Comparison of ENCODE assay signal across 7 cellular contexts in genomic region chr2:177239934-177240600, GRCh38. TPM values are rescaled to one million over a fixed set of nuclear protein-coding genes. Genes with fewer than 3 reads are reported as not detected.
DNase-seq lines count a peak whose midpoint lies in the region; ATAC-seq and TF ChIP-seq lines count a peak whose summit lies in the region.

No MANE protein-coding gene starts in this region.

- POLR2A ChIA-PET in HCT116 (lab: Charles Lee): interaction anchor here (1.3 to 2.1 kb wide), 3 partner anchors 16 to 25 kb away, joined by 3 to 6 read pairs (median 4); partner anchors contain the start of gene NFE2L2

- H3K36me3 ChIP-seq in HCT116 (ENCODE audit: control insufficient read depth in 1 of 2, insufficient read depth in 2 of 2, low read length in 2 of 2): no peaks in the 10 kb centered on the region; a peak in 1 of 4 replicates

- H3K27ac ChIP-seq in HCT116 (ENCODE audit: low read depth, low read length) (peak overlapping the region; percentile 2), right cardiac atrium (ENCODE audit: low read length) (peak overlapping the region; percentile 94)

- H3K9me2 ChIP-seq in HCT116 (ENCODE audit: insufficient read depth): no peaks in the 10 kb centered on the region

- ATAC-seq in GM18498 (IDR thresholded peaks at IDR 0.05; ENCODE audit: unreplicated experiment): peak; percentile 86
- peak; percentile 14; the same call in 1 of the 2 replicates for ATAC-seq in HCT116
- peak; percentile 59 for ATAC-seq in activated naive CD8-positive, alpha-beta T cell treated with anti-CD3 and anti-CD28 coated beads, Interleukin-2, amount 50 U/mL, for 24 hours
- ATAC-seq in right cardiac atrium: peak; percentile 67 to 76

- H3K4me1 ChIP-seq in HCT116 (ENCODE audit: control insufficient read depth in 1 of 2, insufficient read depth in 2 of 2, low read length in 2 of 2): peaks cover 49 to 54% of the 10 kb centered on the region in 2 experiments
- peaks cover 30% of the 10 kb centered on the region for H3K4me1 ChIP-seq in right cardiac atrium (ENCODE audit: control insufficient read depth, insufficient read depth, low read length)

- no peak for TF ChIP-seq CTCF in HCT116 (IDR thresholded peaks at IDR 0.05 in 2 of 3, conservative IDR thresholded peaks at IDR 0.05 in 1 of 3; ENCODE audit: borderline replicate concordance in 1 of 3, insufficient read depth in 1 of 3, low read depth in 2 of 3, low read length in 2 of 3)

- no peaks in the 10 kb centered on the region for H3K9me3 ChIP-seq in HCT116 (ENCODE audit: control insufficient read depth in 1 of 2, insufficient read depth in 1 of 2, low read depth in 1 of 2, low read length in 2 of 2)
- H3K9me3 ChIP-seq in right cardiac atrium (ENCODE audit: control insufficient read depth, low read length): no peaks in the 10 kb centered on the region

- H3K9me3 Mint-ChIP-seq in activated naive CD8-positive, alpha-beta T cell treated with anti-CD3 and anti-CD28 coated beads, Interleukin-2, amount 50 U/mL, for 24 hours: no peaks in the 10 kb centered on the region

- H3K79me2 ChIP-seq in HCT116 (ENCODE audit: insufficient read depth, low read length): peaks cover 100% of the 10 kb centered on the region

- RAD21 ChIA-PET in HCT116 (lab: Charles Lee; ENCODE audit: low non-redundant PET in 1 of 2, low total read pairs in 2 of 2, uncharacterized antibody in 2 of 2, unreplicated experiment in 2 of 2): interaction anchor here in 1 of 2 experiments (0.7 kb wide), 1 partner anchor 76 kb away, joined by 3 read pairs; no protein-coding TSS in a partner anchor

- BruUV-seq in HCT116 (replicated peaks; lab: Mats Ljungman, UMichigan): no TSS peak

- no peaks in the 10 kb centered on the region for H3K27me3 Mint-ChIP-seq in activated naive CD8-positive, alpha-beta T cell treated with anti-CD3 and anti-CD28 coated beads, Interleukin-2, amount 50 U/mL, for 24 hours

- DNase-seq in HCT116 (ENCODE audit: low read depth, low spot score) (no peak), NCI-H2171 treated with DMSO at 0.1 percent for 48 hours (lab: John Stamatoyannopoulos, UW) (peak; percentile 75), right cardiac atrium (peak in 1 of 3 donors; percentile 41), SW480 (ENCODE audit: low spot score) (no peak)
- no peak for DNase-seq in activated naive CD8-positive, alpha-beta T cell treated with anti-CD3 and anti-CD28 coated beads, Interleukin-2, amount 50 U/mL, for 24 hours
- peak; percentile 8 to 15 for DNase-seq in stimulated activated CD8-positive, alpha-beta memory T cell treated with anti-CD3 and anti-CD28 coated beads, Interleukin-2, amount 100 ng/mL, for 1 hour (ENCODE audit: low read depth in 2 of 2)

- CTCF ChIA-PET in HCT116 (lab: Charles Lee): interaction anchor here (1.1 to 1.8 kb wide), 2 partner anchors 15 to 76 kb away, joined by 3 to 5 read pairs; no protein-coding TSS in a partner anchor

- H3K27me3 ChIP-seq in HCT116 (ENCODE audit: insufficient read depth, low read length) (no peaks in the 10 kb centered on the region), right cardiac atrium (ENCODE audit: control insufficient read depth, insufficient read depth) (no peaks in the 10 kb centered on the region)

- peak overlapping the region; percentile 76 for H3K4me2 ChIP-seq in HCT116 (ENCODE audit: low read length)

- peaks cover 7% of the 10 kb centered on the region; the same call in 1 of the 2 replicates for H4K20me1 ChIP-seq in HCT116 (ENCODE audit: insufficient read depth)

- H3K9ac ChIP-seq in HCT116 (ENCODE audit: low read length): peak overlapping the region; percentile 59

- peak overlapping the region; percentile 85 for H3K27ac Mint-ChIP-seq in activated naive CD8-positive, alpha-beta T cell treated with anti-CD3 and anti-CD28 coated beads, Interleukin-2, amount 50 U/mL, for 24 hours

- WGBS in right cardiac atrium: 6% methylated on average over 5 of the region's 5 CpGs

- H3K4me1 Mint-ChIP-seq in activated naive CD8-positive, alpha-beta T cell treated with anti-CD3 and anti-CD28 coated beads, Interleukin-2, amount 50 U/mL, for 24 hours: peaks cover 76% of the 10 kb centered on the region

- TF ChIP-seq RAD21 in HCT116 (IDR thresholded peaks at IDR 0.05; ENCODE audit: low read depth): no peak

- TF ChIP-seq POLR2A in HCT116 (IDR thresholded peaks at IDR 0.05; ENCODE audit: borderline replicate concordance, extremely low read depth, insufficient read depth, insufficient read length): no peak

- H3K4me3 ChIP-seq in HCT116 (replicated peaks in 1 of 2; ENCODE audit: low read depth in 1 of 2, low read length in 2 of 2) (no peak overlapping the region), right cardiac atrium (ENCODE audit: low read length) (no peak overlapping the region)

- H2AFZ ChIP-seq in HCT116 (ENCODE audit: low read depth, low read length, poor library complexity, severe bottlenecking): no peak overlapping the region

- peaks cover 38% of the 10 kb centered on the region for H3K36me3 Mint-ChIP-seq in activated naive CD8-positive, alpha-beta T cell treated with anti-CD3 and anti-CD28 coated beads, Interleukin-2, amount 50 U/mL, for 24 hours (ENCODE audit: low read depth)

- peak overlapping the region; percentile 28 for H3K4me3 Mint-ChIP-seq in activated naive CD8-positive, alpha-beta T cell treated with anti-CD3 and anti-CD28 coated beads, Interleukin-2, amount 50 U/mL, for 24 hours

- intact Hi-C loops in HCT116 (cut with micrococcal nuclease) (no loop called here), right cardiac atrium (cut with DNase I) (no loop called here)

TF ChIP-seq in HCT116, 20 proteins besides CTCF, POLR2A, EP300 and RAD21:
- TF ChIP-seq CBX3 (IDR thresholded peaks at IDR 0.05; ENCODE audit: low read depth): no peak
- no peak for TF ChIP-seq SP1 (IDR thresholded peaks at IDR 0.05; ENCODE audit: low read depth)
- no peak for TF ChIP-seq YY1 (IDR thresholded peaks at IDR 0.05; ENCODE audit: extremely low read depth, insufficient replicate concordance, low read depth, low read length)
- peak; percentile 29; the same call in 1 of the 2 replicates for TF ChIP-seq MAX (IDR thresholded peaks at IDR 0.05)

RNA-seq across cellular contexts. Expression of gene NFE2L2, which starts 24.5 kb away (rescaled TPM):
- total RNA-seq in HCT116 (2021; ENCODE audit: unreplicated experiment): 106 TPM
- 66.5 and 78.3 TPM in 2 replicates for polyA plus RNA-seq in HCT116 (2012)
- total RNA-seq in right cardiac atrium: 10 to 100 TPM; 70.0 to 95.7 (median 77.7) TPM
- 55.8 TPM for polyA plus RNA-seq in right cardiac atrium

RNA-seq across cellular contexts. Expression of gene HNRNPA3, which starts 27.5 kb away (rescaled TPM):
- total RNA-seq in HCT116 (2021; ENCODE audit: unreplicated experiment) (328 TPM), right cardiac atrium (100 to 1,000 TPM in 1 of 4 donors, 10 to 100 TPM in 3; 66.9 to 110 (median 84.2) TPM)
- polyA plus RNA-seq in HCT116 (2012): 376 and 446 TPM in 2 replicates
- 74.1 TPM for polyA plus RNA-seq in right cardiac atrium

Comparison
In these comparisons a context has a peak if more than half of its experiments do, and no peak if none do; other contexts are left out.
1. ATAC-seq: peak in every context shown above with its lines; median percentile 86 in GM18498; 72 in right cardiac atrium; 59 in activated naive CD8-positive, alpha-beta T cell treated with anti-CD3 and anti-CD28 coated beads, Interleukin-2, amount 50 U/mL, for 24 hours; 14 in HCT116.
2. DNase-seq: peak in NCI-H2171 treated with DMSO at 0.1 percent for 48 hours (single experiment) and stimulated activated CD8-positive, alpha-beta memory T cell treated with anti-CD3 and anti-CD28 coated beads, Interleukin-2, amount 100 ng/mL, for 1 hour (2 of 2); none in HCT116 (single experiment), activated naive CD8-positive, alpha-beta T cell treated with anti-CD3 and anti-CD28 coated beads, Interleukin-2, amount 50 U/mL, for 24 hours (single experiment) and SW480 (single experiment).